ENCODE assay signal across 13 cellular contexts in the genomic region with DNA sequence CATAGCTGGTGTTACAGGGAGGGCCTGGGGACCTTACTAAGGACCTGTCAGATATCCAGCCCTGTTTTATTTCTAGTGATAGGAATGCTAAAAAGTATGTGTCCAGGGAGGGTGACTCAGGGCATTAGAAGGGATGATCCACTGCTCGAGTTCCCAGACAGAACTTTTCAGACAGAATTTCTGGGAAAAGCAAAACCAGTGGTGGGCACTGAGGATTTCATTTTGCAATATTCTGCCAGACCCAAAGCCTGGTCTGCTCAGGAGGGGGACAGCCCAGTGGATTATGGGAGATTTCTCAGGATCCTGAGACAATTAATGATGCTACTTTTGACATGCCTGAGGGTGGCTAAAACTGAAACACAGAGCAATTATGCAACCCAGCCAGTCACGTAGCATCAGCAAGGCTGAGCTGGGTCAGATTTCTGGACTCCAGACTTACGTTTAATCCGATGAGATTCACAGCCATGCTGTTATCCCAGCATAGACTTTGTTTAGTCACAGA. TPM values are rescaled to one million over a fixed set of nuclear protein-coding genes. Genes with fewer than 3 reads are reported as not detected.
DNase-seq lines count a peak whose midpoint lies in the region; ATAC-seq and TF ChIP-seq lines count a peak whose summit lies in the region.
"Had no signal": no experiment of that assay in that cellular context is flagged by ENCODE, and none has a peak within 500 bp of the region (broad histone marks: within the 10 kb centered on the region; RNA-seq: fewer than 3 reads in every experiment).

No MANE protein-coding gene starts in this region.

- no peaks in the 10 kb centered on the region for H3K27me3 ChIP-seq in WERI-Rb-1 (ENCODE audit: insufficient read depth, low read depth, severe bottlenecking)
- no peaks in the 10 kb centered on the region for H3K27me3 ChIP-seq in sigmoid colon
- H3K27me3 ChIP-seq: adrenal gland, neural progenitor cell had no signal

- peak; percentile 47 for ATAC-seq in Right ventricle myocardium superior (ENCODE audit: poor library complexity)
- no peak for ATAC-seq in GM19463 (IDR thresholded peaks at IDR 0.05; ENCODE audit: unreplicated experiment)

- peak; percentile 78 for DNase-seq in GM03348 (ENCODE audit: low spot score)
- peak; percentile 69 for DNase-seq in WERI-Rb-1
- DNase-seq in Right ventricle myocardium superior: no peak
- DNase-seq in sigmoid colon: peak; percentile 68
- no peak for DNase-seq in erythroblast (lab: John Stamatoyannopoulos, UW)
- no peak for DNase-seq in ACHN
- DNase-seq in activated naive CD8-positive, alpha-beta T cell treated with anti-CD3 and anti-CD28 coated beads for 36 hours: no peak
- DNase-seq: activated CD4-positive, alpha-beta memory T cell treated with anti-CD3 and anti-CD28 coated beads, Interleukin-2, amount 10 ng/mL, durations not matched to agents 7 days and 5 days; COR-L47; NCI-H1105 had no signal

- H3K27ac ChIP-seq in WERI-Rb-1: no peak overlapping the region
- peak overlapping the region; percentile 71 to 83 (median 77) for H3K27ac ChIP-seq in sigmoid colon
- H3K27ac ChIP-seq: neural progenitor cell had no signal

- H3K36me3 ChIP-seq in WERI-Rb-1 (no peaks in the 10 kb centered on the region), sigmoid colon (no peaks in the 10 kb centered on the region)
- H3K36me3 ChIP-seq: adrenal gland, neural progenitor cell had no signal

- TF ChIP-seq POLR2A in sigmoid colon (IDR thresholded peaks at IDR 0.05) (no peak), erythroblast (IDR thresholded peaks at IDR 0.05; ENCODE audit: low read length) (no peak)

- H3K36me3 Mint-ChIP-seq in activated naive CD8-positive, alpha-beta T cell treated with anti-CD3 and anti-CD28 coated beads for 36 hours: no peaks in the 10 kb centered on the region
- H3K36me3 Mint-ChIP-seq: neural progenitor cell had no signal

- H3K4me1 ChIP-seq in sigmoid colon: peaks cover 0 to 50% (median 42%) of the 10 kb centered on the region in 4 donors

- H3K27me3 Mint-ChIP-seq in activated naive CD8-positive, alpha-beta T cell treated with anti-CD3 and anti-CD28 coated beads for 36 hours: peaks cover 9% of the 10 kb centered on the region
- H3K27me3 Mint-ChIP-seq: activated CD4-positive, alpha-beta memory T cell treated with anti-CD3 and anti-CD28 coated beads, Interleukin-2, amount 10 ng/mL, durations not matched to agents 7 days and 5 days had no signal

- H3K9me3 Mint-ChIP-seq in activated naive CD8-positive, alpha-beta T cell treated with anti-CD3 and anti-CD28 coated beads for 36 hours: no peaks in the 10 kb centered on the region
- H3K9me3 Mint-ChIP-seq: activated CD4-positive, alpha-beta memory T cell treated with anti-CD3 and anti-CD28 coated beads, Interleukin-2, amount 10 ng/mL, durations not matched to agents 7 days and 5 days; neural progenitor cell had no signal

- peaks cover 12% of the 10 kb centered on the region for H3K4me1 Mint-ChIP-seq in activated naive CD8-positive, alpha-beta T cell treated with anti-CD3 and anti-CD28 coated beads for 36 hours
- H3K4me1 Mint-ChIP-seq: activated CD4-positive, alpha-beta memory T cell treated with anti-CD3 and anti-CD28 coated beads, Interleukin-2, amount 10 ng/mL, durations not matched to agents 7 days and 5 days had no signal

- no peak overlapping the region for H3K27ac Mint-ChIP-seq in activated naive CD8-positive, alpha-beta T cell treated with anti-CD3 and anti-CD28 coated beads for 36 hours
- H3K27ac Mint-ChIP-seq: activated CD4-positive, alpha-beta memory T cell treated with anti-CD3 and anti-CD28 coated beads, Interleukin-2, amount 10 ng/mL, durations not matched to agents 7 days and 5 days; neural progenitor cell had no signal

- intact Hi-C loops in Right ventricle myocardium superior (cut with DNase I): no loop called here
- intact Hi-C loops in sigmoid colon (cut with DNase I): loop anchor here (2.0 kb wide), 1 partner anchor 53 kb away; no protein-coding TSS in a partner anchor

- WGBS in sigmoid colon, 2 donors: 70 to 75% methylated on average over 4 of the region's 4 CpGs

- no peak for TF ChIP-seq EP300 in sigmoid colon (IDR thresholded peaks at IDR 0.05)

- TF ChIP-seq CTCF in WERI-Rb-1 (IDR thresholded peaks at IDR 0.05; ENCODE audit: low read depth, low read length) (no peak), sigmoid colon (IDR thresholded peaks at IDR 0.05) (no peak)

- H3K4me3 Mint-ChIP-seq in activated naive CD8-positive, alpha-beta T cell treated with anti-CD3 and anti-CD28 coated beads for 36 hours: no peak overlapping the region
- H3K4me3 Mint-ChIP-seq: activated CD4-positive, alpha-beta memory T cell treated with anti-CD3 and anti-CD28 coated beads, Interleukin-2, amount 10 ng/mL, durations not matched to agents 7 days and 5 days; neural progenitor cell had no signal

- H3K4me3 ChIP-seq in WERI-Rb-1 (ENCODE audit: low read depth, low read length) (no peak overlapping the region), sigmoid colon (peak overlapping the region in 1 of 4 donors; percentile 8)
- H3K4me3 ChIP-seq: adrenal gland, neural progenitor cell had no signal

- in situ Hi-C loops in ACHN (cut with HindIII; ENCODE audit: low pct_ligation_motif_present, low pct_unique_long_range_greater_than_20kb, low sequenced_read_pairs): no loop called here

- H3K9me3 ChIP-seq in WERI-Rb-1 (ENCODE audit: severe bottlenecking) (no peaks in the 10 kb centered on the region), sigmoid colon (no peaks in the 10 kb centered on the region)
- H3K9me3 ChIP-seq: adrenal gland had no signal

RNA-seq across cellular contexts. Expression of a gene that starts 4.7 kb away (rescaled TPM):
- total RNA-seq in Right ventricle myocardium superior (3.2 TPM), sigmoid colon (10 to 100 TPM in 2 of 4 donors, 1 to 10 TPM in 2; 5.4 to 18.7 (median 10.1) TPM)
- polyA plus RNA-seq in sigmoid colon: 1 to 10 TPM in 1 of 3 donors, under 1 TPM in 2; 0.23 to 3.8 (median 0.60) TPM
- not detected for total RNA-seq in activated naive CD8-positive, alpha-beta T cell treated with anti-CD3 and anti-CD28 coated beads for 36 hours
- total RNA-seq: activated CD4-positive, alpha-beta memory T cell treated with anti-CD3 and anti-CD28 coated beads, Interleukin-2, amount 10 ng/mL, durations not matched to agents 7 days and 5 days had no signal

Comparison
In these comparisons a context has a peak if more than half of its experiments do, and no peak if none do; other contexts are left out.
1. DNase-seq: peak in GM03348 (single experiment), WERI-Rb-1 (single experiment) and sigmoid colon (single experiment); none in Right ventricle myocardium superior (single experiment), erythroblast (0 of 2), ACHN (single experiment) and activated naive CD8-positive, alpha-beta T cell treated with anti-CD3 and anti-CD28 coated beads for 36 hours (single experiment).